ENCODE assay signal across 14 cellular contexts in the genomic region with DNA sequence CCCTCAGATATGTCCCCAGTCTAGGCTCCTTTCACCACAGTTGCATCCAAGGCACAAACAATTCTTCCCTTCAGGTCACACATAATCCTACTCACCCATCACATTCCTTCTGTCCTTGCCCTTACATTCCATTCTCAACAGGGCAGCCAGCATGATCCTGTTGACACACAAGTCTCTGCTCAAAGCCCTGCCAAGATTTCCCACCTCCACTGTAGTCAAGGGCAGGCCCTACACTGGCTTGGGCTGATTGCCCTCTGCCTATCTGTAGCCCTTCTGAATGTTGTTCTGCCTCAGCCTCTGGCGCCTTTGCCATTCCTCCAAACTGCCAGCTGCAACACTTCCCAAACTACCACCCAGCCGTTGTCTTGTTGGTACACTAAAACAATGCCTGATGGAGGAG.
"Had no signal": no experiment of that assay in that cellular context is flagged by ENCODE, and none has a peak within 500 bp of the region (broad histone marks: within the 10 kb centered on the region; RNA-seq: fewer than 3 reads in every experiment).

No MANE protein-coding gene starts in this region.

- H3K4me2 ChIP-seq: hepatocyte had no signal

- DNase-seq: activated naive CD4-positive, alpha-beta T cell treated with anti-CD3 and anti-CD28 coated beads, Interleukin-2, amount 50 U/mL, for 16 hours; adrenal gland; gastrocnemius medialis; midbrain; pancreas; retina; stimulated activated CD4-positive, alpha-beta T cell treated with anti-CD3 and anti-CD28 coated beads, Interleukin-4, amount 100 ng/mL, for 24 hours; stimulated activated naive CD4-positive, alpha-beta T cell treated with Interleukin-2 at 50 U/mL for 16 hours; substantia nigra; SW 1271; transverse colon had no signal

- H3K9me3 ChIP-seq: adrenal gland, gastrocnemius medialis, pancreas, transverse colon had no signal

- H3K36me3 ChIP-seq: adrenal gland, gastrocnemius medialis, pancreas, transverse colon had no signal

- ATAC-seq: activated T-helper 17 cell treated with anti-CD3 and anti-CD28 coated beads, Interleukin-2, amount 50 U/mL, for 72 hours; gastrocnemius medialis had no signal

- H3K27me3 ChIP-seq: adrenal gland, gastrocnemius medialis, hepatocyte, pancreas, transverse colon had no signal

- H2AFZ ChIP-seq: hepatocyte had no signal

- H3K4me3 ChIP-seq: adrenal gland, gastrocnemius medialis, hepatocyte, pancreas, skin epidermis, transverse colon had no signal

- H3K27ac ChIP-seq: adrenal gland, gastrocnemius medialis, hepatocyte, pancreas, skin epidermis, transverse colon had no signal

- H3K4me1 ChIP-seq: adrenal gland had no signal
